In genomic region chr21:45876381-45877159, GRCh38 we compare ENCODE assay signal across 19 cellular contexts.
DNase-seq lines count a peak whose midpoint lies in the region; ATAC-seq and TF ChIP-seq lines count a peak whose summit lies in the region.
"Had no signal": no experiment of that assay in that cellular context is flagged by ENCODE, and none has a peak within 500 bp of the region (broad histone marks: within the 10 kb centered on the region; RNA-seq: fewer than 3 reads in every experiment).

No MANE protein-coding gene starts in this region.

- H4K20me1 ChIP-seq in neural cell (ENCODE audit: insufficient read depth), result no peaks in the 10 kb centered on the region

- ATAC-seq in GM19452 (IDR thresholded peaks at IDR 0.05; ENCODE audit: unreplicated experiment), result no peak
- ATAC-seq: activated naive CD8-positive, alpha-beta T cell treated with anti-CD3 and anti-CD28 coated beads, Interleukin-2, amount 50 U/mL, for 24 hours had no signal

- H3K27me3 ChIP-seq in cardiac muscle cell, result no peaks in the 10 kb centered on the region
- H3K27me3 ChIP-seq in neural cell (ENCODE audit: insufficient read depth, low read depth, low read length), result no peaks in the 10 kb centered on the region

- no peaks in the 10 kb centered on the region for H3K9me2 ChIP-seq in neural cell (ENCODE audit: insufficient read depth, low read length)

- H3K4me1 Mint-ChIP-seq in CD14-positive monocyte, result peaks cover 17% of the 10 kb centered on the region

- TF ChIP-seq EP300 in neural cell (conservative IDR thresholded peaks at IDR 0.05; ENCODE audit: poor library complexity, severe bottlenecking), result peak; percentile 18

- H3K9me3 ChIP-seq in cardiac muscle cell (ENCODE audit: low read depth) (no peaks in the 10 kb centered on the region), neural cell (ENCODE audit: low read length) (no peaks in the 10 kb centered on the region)
- H3K9me3 ChIP-seq: esophagus squamous epithelium, thoracic aorta had no signal

- peak overlapping the region; percentile 41 for H3K9ac ChIP-seq in neural cell (ENCODE audit: low read length)

- H3K4me2 ChIP-seq in neural cell (ENCODE audit: low read length), result no peak overlapping the region

- H3K4me3 ChIP-seq in cardiac muscle cell, result no peak overlapping the region
- no peak overlapping the region for H3K4me3 ChIP-seq in neural cell (ENCODE audit: low read length)
- H3K4me3 ChIP-seq: coronary artery, esophagus squamous epithelium, thoracic aorta had no signal

- no peaks in the 10 kb centered on the region for H3K4me1 ChIP-seq in cardiac muscle cell (ENCODE audit: low read depth)

- H3K36me3 Mint-ChIP-seq in CD14-positive monocyte, result no peaks in the 10 kb centered on the region
- H3K36me3 Mint-ChIP-seq: CD4-positive, CD25-positive, alpha-beta regulatory T cell; naive B cell had no signal

- H3K9me3 Mint-ChIP-seq in CD14-positive monocyte, result no peaks in the 10 kb centered on the region
- H3K9me3 Mint-ChIP-seq: activated B cell treated with CpG ODN at 0.5 μM for 24 hours; activated naive CD8-positive, alpha-beta T cell treated with anti-CD3 and anti-CD28 coated beads, Interleukin-2, amount 50 U/mL, for 24 hours; CD4-positive, CD25-positive, alpha-beta regulatory T cell; naive B cell had no signal

- H3K79me2 ChIP-seq in neural cell (replicated peaks; ENCODE audit: insufficient read depth, low read length), result no peaks in the 10 kb centered on the region

- peak overlapping the region in 1 of 7 donors; percentile 66 for H3K27ac Mint-ChIP-seq in CD14-positive monocyte
- H3K27ac Mint-ChIP-seq: activated B cell treated with CpG ODN at 0.5 μM for 24 hours; activated naive CD8-positive, alpha-beta T cell treated with anti-CD3 and anti-CD28 coated beads, Interleukin-2, amount 50 U/mL, for 24 hours; CD4-positive, CD25-positive, alpha-beta regulatory T cell; naive B cell had no signal

- peak; percentile 35 for DNase-seq in CD14-positive monocyte (ENCODE audit: low spot score)
- DNase-seq in M059J (ENCODE audit: low read depth), result peak; percentile 26
- peak in 1 of 2 donors; percentile 74 for DNase-seq in cardiac muscle cell (ENCODE audit: low read depth in 1 of 2, low spot score in 1 of 2)
- DNase-seq in NCI-H2081 (lab: John Stamatoyannopoulos, UW), result no peak
- no peak for DNase-seq in cerebellum (ENCODE audit: low spot score)
- DNase-seq in stimulated activated CD4-positive, alpha-beta T cell treated with anti-CD3 and anti-CD28 coated beads, Interleukin-1b, Interleukin-23, amount 100 ng/mL, for 48 hours, result no peak
- DNase-seq: activated B cell treated with CpG ODN at 0.5 μM for 24 hours; activated naive CD8-positive, alpha-beta T cell treated with anti-CD3 and anti-CD28 coated beads, Interleukin-2, amount 50 U/mL, for 24 hours; CD4-positive, CD25-positive, alpha-beta regulatory T cell; esophagus squamous epithelium; GDM1; naive B cell; NCI-H1105 treated with DMSO at 0.1 percent for 48 hours; NK-92 treated with Interleukin-12 subunit alpha and Interleukin-12 subunit beta, amount 100 ng/mL, for 24 hours; stimulated activated CD4-positive, alpha-beta T cell treated with anti-CD3 and anti-CD28 coated beads, Interleukin-12 subunit alpha, Interleukin-12 subunit beta, amount 100 ng/mL, for 4 hours had no signal

- intact Hi-C loops in CD14-positive monocyte (cut with micrococcal nuclease), result no loop called here

- H3K4me3 Mint-ChIP-seq in CD14-positive monocyte, result no peak overlapping the region
- H3K4me3 Mint-ChIP-seq: activated B cell treated with CpG ODN at 0.5 μM for 24 hours; activated naive CD8-positive, alpha-beta T cell treated with anti-CD3 and anti-CD28 coated beads, Interleukin-2, amount 50 U/mL, for 24 hours; CD4-positive, CD25-positive, alpha-beta regulatory T cell; naive B cell had no signal

- H3F3A ChIP-seq in neural cell (ENCODE audit: insufficient read depth, low read length, poor library complexity, severe bottlenecking), result no peaks in the 10 kb centered on the region

- H3K36me3 ChIP-seq in cardiac muscle cell (no peaks in the 10 kb centered on the region), neural cell (ENCODE audit: insufficient read depth, low read length) (no peaks in the 10 kb centered on the region)
- H3K36me3 ChIP-seq: esophagus squamous epithelium, thoracic aorta had no signal

- TF ChIP-seq CTCF in CD14-positive monocyte (IDR thresholded peaks at IDR 0.05), result no peak
- no peak for TF ChIP-seq CTCF in cardiac muscle cell (IDR thresholded peaks at IDR 0.05; ENCODE audit: low read depth, low read length)
- no peak for TF ChIP-seq CTCF in neural cell (IDR thresholded peaks at IDR 0.05; ENCODE audit: poor library complexity, severe bottlenecking)

- peaks cover 5 to 7% (median 6%) of the 10 kb centered on the region in 3 donors for H3K27me3 Mint-ChIP-seq in CD14-positive monocyte (ENCODE audit: low read depth in 3 of 3)

- TF ChIP-seq RAD21 in neural cell (conservative IDR thresholded peaks at IDR 0.05), result no peak

- H2AFZ ChIP-seq in neural cell (ENCODE audit: low read depth, low read length), result no peak overlapping the region

- H3K27ac ChIP-seq in cardiac muscle cell (peak overlapping the region; percentile 61), neural cell (ENCODE audit: low read length) (no peak overlapping the region)
- H3K27ac ChIP-seq: coronary artery, esophagus squamous epithelium, thoracic aorta had no signal

TF ChIP-seq in neural cell, 6 proteins besides CTCF, POLR2A, EP300 and RAD21:
- TF ChIP-seq MXI1 (conservative IDR thresholded peaks at IDR 0.05; ENCODE audit: poor library complexity, severe bottlenecking) (no peak), REST (IDR thresholded peaks at IDR 0.05; ENCODE audit: borderline replicate concordance) (no peak), SMC3 (conservative IDR thresholded peaks at IDR 0.05; ENCODE audit: poor library complexity) (no peak), EZH2 (IDR thresholded peaks at IDR 0.05; ENCODE audit: borderline replicate concordance, insufficient read depth, low read length, poor library complexity, severe bottlenecking) (no peak), TAF1 (IDR thresholded peaks at IDR 0.05; ENCODE audit: low read depth) (no peak), POLR2AphosphoS5 (IDR thresholded peaks at IDR 0.05) (no peak)

Comparison
In these comparisons a context has a peak if more than half of its experiments do, and no peak if none do; other contexts are left out.
1. DNase-seq: peak in CD14-positive monocyte (single experiment) and M059J (single experiment); none in NCI-H2081 (0 of 2), cerebellum (single experiment) and stimulated activated CD4-positive, alpha-beta T cell treated with anti-CD3 and anti-CD28 coated beads, Interleukin-1b, Interleukin-23, amount 100 ng/mL, for 48 hours (single experiment).